11 cellular contexts compared by ENCODE assay signal in the genomic region with DNA sequence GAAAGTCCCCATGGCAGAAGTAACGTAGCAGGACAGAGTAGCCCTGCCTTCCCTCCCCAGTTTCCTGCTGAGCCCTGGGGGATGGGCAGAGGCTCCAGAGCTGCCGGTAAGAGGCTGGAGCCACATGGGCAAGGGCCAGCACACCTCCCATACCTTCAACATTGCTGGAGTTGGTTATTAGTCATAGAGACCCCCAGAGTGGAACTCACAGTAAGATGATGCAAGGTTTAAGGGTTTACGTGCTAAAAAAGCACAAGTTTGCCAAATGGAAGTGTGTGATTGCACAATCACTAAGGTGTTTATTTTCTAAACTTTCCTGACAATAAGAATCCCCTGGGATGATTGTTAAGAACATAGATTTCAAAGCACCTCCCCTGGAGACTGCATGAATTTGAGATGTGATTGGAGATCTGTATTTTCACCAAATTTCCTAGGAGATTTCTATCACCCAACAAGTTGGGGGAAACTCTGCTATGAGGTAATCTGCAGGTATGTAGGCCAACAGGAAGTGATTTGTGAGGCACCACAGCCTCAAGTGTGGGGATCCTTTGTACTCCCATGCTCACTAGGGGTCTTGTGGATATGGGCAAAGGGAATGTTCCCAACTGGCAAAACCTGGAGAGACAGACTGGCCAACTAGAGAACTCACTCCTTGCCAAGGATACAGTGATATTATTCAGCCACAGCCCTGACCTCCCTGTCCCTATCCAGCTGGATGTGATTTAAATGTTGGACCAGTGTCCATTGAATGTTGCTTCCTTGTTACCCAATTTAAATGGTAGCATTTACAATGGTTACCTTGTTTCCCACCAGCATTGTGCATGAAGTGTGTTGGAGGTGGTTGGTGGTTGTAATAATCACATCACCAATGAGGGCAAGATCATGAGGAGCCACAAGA. TPM values are rescaled to one million over a fixed set of nuclear protein-coding genes. Genes with fewer than 3 reads are reported as not detected.
DNase-seq lines count a peak whose midpoint lies in the region; ATAC-seq, FAIRE-seq and TF ChIP-seq lines count a peak whose summit lies in the region.
"Had no signal": no experiment of that assay in that cellular context is flagged by ENCODE, and none has a peak within 500 bp of the region (broad histone marks: within the 10 kb centered on the region; RNA-seq: fewer than 3 reads in every experiment).

No MANE protein-coding gene starts in this region.

- TF ChIP-seq EP300 in HepG2 (IDR thresholded peaks at IDR 0.05; ENCODE audit: low read depth in 2 of 2, low read length in 2 of 2) (no peak; a peak in 1 of 4 replicates), HepG2 (CRISPR knock-in tag; IDR thresholded peaks at IDR 0.05; ENCODE audit: borderline replicate concordance) (no peak)

- H3K4me2 ChIP-seq in HepG2 (ENCODE audit: low read depth, low read length), result peak overlapping the region; percentile 26; the same call in 1 of the 2 replicates

- POLR2A ChIA-PET in HepG2 (lab: Yijun Ruan, JAX), result no interaction called here

- in situ Hi-C loops in HepG2 (cut with HindIII; ENCODE audit: extremely low pct_ligation_motif_present, low pct_unique_long_range_greater_than_20kb), result no loop called here

- no peak overlapping the region for H2AFZ ChIP-seq in HepG2 (ENCODE audit: low read length)

- no peaks in the 10 kb centered on the region for H3K79me2 ChIP-seq in HepG2 (ENCODE audit: insufficient read depth, low read length)

- DNase-seq in M059J (ENCODE audit: low read depth) (peak; percentile 81), bronchial epithelial cell (ENCODE audit: low read depth) (peak; percentile 60), HepG2 (ENCODE audit: low spot score) (no peak), UCSD-AML1 (lab: John Stamatoyannopoulos, UW; ENCODE audit: unreplicated experiment) (no peak)
- DNase-seq: dorsolateral prefrontal cortex, hippocampal formation, psoas muscle had no signal

- H3K9me3 ChIP-seq in HepG2 (ENCODE audit: low read length), result no peaks in the 10 kb centered on the region
- H3K9me3 ChIP-seq: psoas muscle had no signal

- TF ChIP-seq RAD21 in HepG2 (CRISPR knock-in tag; IDR thresholded peaks at IDR 0.05), result no peak

- H3K27ac ChIP-seq in HepG2 (ENCODE audit: extremely low read length, insufficient read depth, low read length) (no peak overlapping the region), urinary bladder (ENCODE audit: low read depth) (peak overlapping the region; percentile 38)
- H3K27ac ChIP-seq: psoas muscle had no signal

- WGBS in HepG2 (ENCODE audit: low lambda C conversion rate), result 20% methylated on average over 3 of the region's 3 CpGs
- WGBS in urinary bladder, result 55% methylated on average over 3 of the region's 3 CpGs

- TF ChIP-seq POLR2A in HepG2 (IDR thresholded peaks at IDR 0.05; ENCODE audit: insufficient read depth in 1 of 2, low read depth in 2 of 2, low read length in 2 of 2), result no peak

- ATAC-seq in HepG2 (no peak), HG02938 (IDR thresholded peaks at IDR 0.05; ENCODE audit: unreplicated experiment) (no peak), HG02885 (IDR thresholded peaks at IDR 0.05; ENCODE audit: poor library complexity, unreplicated experiment) (no peak)
- ATAC-seq: activated naive CD4-positive, alpha-beta T cell treated with anti-CD3 and anti-CD28 coated beads, Interleukin-2, amount 50 U/mL, for 72 hours had no signal

- CTCF ChIA-PET in HepG2 (lab: Yijun Ruan, JAX; ENCODE audit: low intra/inter-chr PET ratio, low total read pairs), result no interaction called here

- H3K27me3 ChIP-seq in bronchial epithelial cell (ENCODE audit: control insufficient read depth, insufficient read depth, low read length) (no peaks in the 10 kb centered on the region), HepG2 (ENCODE audit: control insufficient read depth in 1 of 2, insufficient read depth in 2 of 2, low read length in 2 of 2) (no peaks in the 10 kb centered on the region; a peak in 1 of 5 replicates)
- H3K27me3 ChIP-seq: dorsolateral prefrontal cortex had no signal

- H3K4me3 ChIP-seq in bronchial epithelial cell (ENCODE audit: low read depth, low read length), result no peak overlapping the region
- no peak overlapping the region for H3K4me3 ChIP-seq in HepG2 (replicated peaks in 1 of 3; ENCODE audit: insufficient read depth in 1 of 3, low read depth in 2 of 3, low read length in 3 of 3)
- H3K4me3 ChIP-seq in urinary bladder (ENCODE audit: low read depth, low read length), result no peak overlapping the region
- H3K4me3 ChIP-seq: dorsolateral prefrontal cortex, psoas muscle had no signal

- no peaks in the 10 kb centered on the region for H4K20me1 ChIP-seq in HepG2 (ENCODE audit: insufficient read depth, low read length)

- FAIRE-seq in bronchial epithelial cell (lab: Jason Lieb, UNC), result no peak
- FAIRE-seq in HepG2 (lab: Jason Lieb, UNC), result no peak

- intact Hi-C loops in HepG2 (cut with micrococcal nuclease; ENCODE audit: unreplicated experiment), result no loop called here

- no TSS peak for BruUV-seq in HepG2 (replicated peaks; lab: Mats Ljungman, UMichigan)

- TF ChIP-seq CTCF in bronchial epithelial cell (IDR thresholded peaks at IDR 0.05; ENCODE audit: insufficient read depth, low read length, severe bottlenecking) (no peak), HepG2 (CRISPR knock-in tag; IDR thresholded peaks at IDR 0.05) (no peak)

- H3K36me3 ChIP-seq in bronchial epithelial cell (ENCODE audit: control insufficient read depth, insufficient read depth, low read length), result no peaks in the 10 kb centered on the region
- H3K36me3 ChIP-seq in HepG2 (replicated peaks in 1 of 2; ENCODE audit: control insufficient read depth in 1 of 2, insufficient read depth in 2 of 2, low read length in 2 of 2), result no peaks in the 10 kb centered on the region
- H3K36me3 ChIP-seq in urinary bladder (ENCODE audit: insufficient read depth), result no peaks in the 10 kb centered on the region

- peaks cover 53% of the 10 kb centered on the region for H3K4me1 ChIP-seq in HepG2 (ENCODE audit: insufficient read depth, low read length)
- no peaks in the 10 kb centered on the region for H3K4me1 ChIP-seq in urinary bladder (ENCODE audit: insufficient read depth)
- H3K4me1 ChIP-seq: psoas muscle had no signal

- no peak overlapping the region for H3K9ac ChIP-seq in HepG2 (ENCODE audit: insufficient read depth, low read depth, low read length)

TF ChIP-seq in HepG2, 621 proteins besides CTCF, POLR2A, EP300 and RAD21 (continues in another document):
- TF ChIP-seq ELF4 (CRISPR knock-in tag; IDR thresholded peaks at IDR 0.05; ENCODE audit: borderline replicate concordance), result no peak
- TF ChIP-seq ZNF670 (CRISPR knock-in tag; IDR thresholded peaks at IDR 0.05; ENCODE audit: borderline replicate concordance), result no peak
- TF ChIP-seq, protein P1, sequence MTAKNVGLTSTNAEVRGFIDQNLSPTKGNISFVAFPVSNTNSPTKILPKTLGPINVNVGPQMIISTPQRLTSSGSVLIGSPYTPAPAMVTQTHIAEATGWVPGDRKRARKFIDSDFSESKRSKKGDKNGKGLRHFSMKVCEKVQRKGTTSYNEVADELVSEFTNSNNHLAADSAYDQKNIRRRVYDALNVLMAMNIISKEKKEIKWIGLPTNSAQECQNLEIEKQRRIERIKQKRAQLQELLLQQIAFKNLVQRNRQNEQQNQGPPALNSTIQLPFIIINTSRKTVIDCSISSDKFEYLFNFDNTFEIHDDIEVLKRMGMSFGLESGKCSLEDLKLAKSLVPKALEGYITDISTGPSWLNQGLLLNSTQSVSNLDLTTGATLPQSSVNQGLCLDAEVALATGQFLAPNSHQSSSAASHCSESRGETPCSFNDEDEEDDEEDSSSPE (CRISPR knock-in tag; IDR thresholded peaks at IDR 0.05), result no peak
- TF ChIP-seq CEBPB (IDR thresholded peaks at IDR 0.05; ENCODE audit: borderline replicate concordance, low read depth, low read length), result peak; percentile 88
- TF ChIP-seq GABPA (IDR thresholded peaks at IDR 0.05; ENCODE audit: low read depth, low read length), result no peak
- TF ChIP-seq GABPA (CRISPR knock-in tag; IDR thresholded peaks at IDR 0.05; ENCODE audit: low read depth), result 0 out of 2 replicates have a peak, but pooled peaks have one; percentile 28
- no peak for TF ChIP-seq ZSCAN9 (CRISPR knock-in tag; IDR thresholded peaks at IDR 0.05; ENCODE audit: borderline replicate concordance)

RNA-seq across cellular contexts. Expression of a gene that starts 37.1 kb away (rescaled TPM):
- 92.8 and 118 TPM in 2 replicates for total RNA-seq in M059J (2014; rRNA removed; shearing (Covaris generic))
- total RNA-seq in bronchial epithelial cell, result 1.1 and 1.3 TPM in 2 replicates
- total RNA-seq in HepG2 (2016; rRNA removed; fragmentation: Illumina TruSeq; extraction: Trizol), result 1.9 and 4.6 TPM in 2 replicates
- total RNA-seq in HepG2 (2016; cell fraction: cytosol; rRNA removed; fragmentation: Illumina TruSeq; extraction: Trizol; ENCODE audit: low read depth), result 0.71 and 1.2 TPM in 2 replicates
- 1.8 and 4.9 TPM in 2 replicates for total RNA-seq in HepG2 (2016; cell fraction: insoluble cytoplasmic fraction; rRNA removed; fragmentation: Illumina TruSeq; extraction: Trizol)
- 1.3 and 2.0 TPM in 2 replicates for total RNA-seq in HepG2 (2016; cell fraction: membrane; rRNA removed; fragmentation: Illumina TruSeq; extraction: Trizol)
- total RNA-seq in HepG2 (2016; cell fraction: nucleus; rRNA removed; fragmentation: Illumina TruSeq; extraction: Trizol), result 7.8 and 7.9 TPM in 2 replicates
- polyA plus RNA-seq in HepG2 (2011; rRNA removed), result 13.3 and 21.0 TPM in 2 replicates
- 10.4 and 15.2 TPM in 2 replicates for polyA plus RNA-seq in HepG2 (2011; cell fraction: cytosol; rRNA removed)
- polyA plus RNA-seq in HepG2 (2011; cell fraction: nucleus; rRNA removed), result 23.0 and 27.9 TPM in 2 replicates
- 5.3 and 17.7 TPM in 2 replicates for polyA plus RNA-seq in HepG2 (2012)
- 0.42 and 0.62 TPM in 2 replicates for polyA plus RNA-seq in HepG2 (2016; cell fraction: cytosol; fragmentation: Illumina TruSeq; extraction: Trizol; ENCODE audit: low read depth)
- polyA plus RNA-seq in HepG2 (2016; cell fraction: insoluble cytoplasmic fraction; fragmentation: Illumina TruSeq; extraction: Trizol; ENCODE audit: low read depth), result 1.8 and 2.7 TPM in 2 replicates
- 0.71 and 1.0 TPM in 2 replicates for polyA plus RNA-seq in HepG2 (2016; cell fraction: membrane; fragmentation: Illumina TruSeq; extraction: Trizol; ENCODE audit: low read depth)
- polyA plus RNA-seq in HepG2 (2016; cell fraction: nucleus; fragmentation: Illumina TruSeq; extraction: Trizol; ENCODE audit: insufficient read depth, low read depth), result 14.8 and 15.3 TPM in 2 replicates
- 1.1 and 12.0 TPM in 2 replicates for polyA minus RNA-seq in HepG2 (2011; rRNA and poly(A)+ RNA removed; ENCODE audit: low replicate concordance)
- 11.0 and 19.9 TPM in 2 replicates for polyA minus RNA-seq in HepG2 (2011; cell fraction: cytosol; rRNA and poly(A)+ RNA removed)
- polyA minus RNA-seq in HepG2 (2011; cell fraction: nucleus; rRNA and poly(A)+ RNA removed), result 7.9 and 15.2 TPM in 2 replicates
- total RNA-seq in urinary bladder, result 10.9 TPM
- 56.2 TPM for polyA plus RNA-seq in urinary bladder

Comparison
In these comparisons a context has a peak if more than half of its experiments do, and no peak if none do; other contexts are left out.
1. DNase-seq: peak in M059J (single experiment) and bronchial epithelial cell (single experiment); none in HepG2 (single experiment) and UCSD-AML1 (single experiment).